In genomic region chr1:54564312-54565112, GRCh38 we compare ENCODE assay signal across 10 cellular contexts. TPM values are rescaled to one million over a fixed set of nuclear protein-coding genes. Genes with fewer than 3 reads are reported as not detected.
DNase-seq lines count a peak whose midpoint lies in the region; ATAC-seq and TF ChIP-seq lines count a peak whose summit lies in the region.
"Had no signal": no experiment of that assay in that cellular context is flagged by ENCODE, and none has a peak within 500 bp of the region (broad histone marks: within the 10 kb centered on the region; RNA-seq: fewer than 3 reads in every experiment).

No MANE protein-coding gene starts in this region.

- POLR2A ChIA-PET in WTC11 (lab: Charles Lee): interaction anchor here (2.5 kb wide), 1 partner anchor 15 kb away, joined by 6 read pairs; no protein-coding TSS in a partner anchor

- H3K36me3 ChIP-seq in right lobe of liver: no peaks in the 10 kb centered on the region

- intact Hi-C loops in right lobe of liver (cut with DNase I): no loop called here

- H3K36me3 Mint-ChIP-seq in WTC11: peaks cover 4% of the 10 kb centered on the region; the same call in 1 of the 2 replicates
- H3K36me3 Mint-ChIP-seq in activated CD8-positive, alpha-beta memory T cell treated with anti-CD3 and anti-CD28 coated beads, Interleukin-2, amount 10 ng/mL, durations not matched to agents 7 days and 5 days: no peaks in the 10 kb centered on the region

- no peaks in the 10 kb centered on the region for H3K27me3 ChIP-seq in right lobe of liver

- H3K27ac ChIP-seq in 22Rv1 (peak overlapping the region; percentile 42), right lobe of liver (no peak overlapping the region)

- H3K4me3 Mint-ChIP-seq in WTC11: peak overlapping the region; percentile 20; the same call in 1 of the 2 replicates
- no peak overlapping the region for H3K4me3 Mint-ChIP-seq in activated CD8-positive, alpha-beta memory T cell treated with anti-CD3 and anti-CD28 coated beads, Interleukin-2, amount 10 ng/mL, durations not matched to agents 7 days and 5 days

- DNase-seq in LoVo (ENCODE audit: low spot score): peak; percentile 96
- DNase-seq in WTC11 (ENCODE audit: low spot score): peak; percentile 57
- peak; percentile 51 to 71 (median 61) for DNase-seq in right lobe of liver
- DNase-seq in NCI-H2081 (lab: John Stamatoyannopoulos, UW): no peak
- DNase-seq in activated CD8-positive, alpha-beta memory T cell treated with anti-CD3 and anti-CD28 coated beads, Interleukin-2, amount 10 ng/mL, durations not matched to agents 7 days and 5 days: no peak
- DNase-seq in hepatic stellate cell (ENCODE audit: low spot score): no peak
- DNase-seq in NCI-H1694 treated with DMSO at 0.1 percent for 48 hours (lab: John Stamatoyannopoulos, UW): no peak
- DNase-seq: KG1, T-helper 9 cell had no signal

- ATAC-seq in WTC11 (peak; percentile 83), right lobe of liver (peak; percentile 68 to 79 (median 72))
- no peak for ATAC-seq in activated CD8-positive, alpha-beta memory T cell treated with anti-CD3 and anti-CD28 coated beads, Interleukin-2, amount 10 ng/mL, durations not matched to agents 7 days and 5 days

- no peaks in the 10 kb centered on the region for H3K9me3 ChIP-seq in right lobe of liver

- H3K4me1 ChIP-seq in right lobe of liver: peaks cover 0 to 7% (median 3%) of the 10 kb centered on the region in 4 donors

- no peaks in the 10 kb centered on the region for H3K9me3 Mint-ChIP-seq in WTC11
- no peaks in the 10 kb centered on the region for H3K9me3 Mint-ChIP-seq in activated CD8-positive, alpha-beta memory T cell treated with anti-CD3 and anti-CD28 coated beads, Interleukin-2, amount 10 ng/mL, durations not matched to agents 7 days and 5 days (ENCODE audit: low read depth)

- CTCF ChIA-PET in WTC11 (lab: Charles Lee): interaction anchor here (0.7 to 2.1 kb wide), 9 partner anchors 8 to 457 kb away, joined by 3 to 9 read pairs (median 5); partner anchors contain the start of gene ACOT11
- CTCF ChIA-PET in activated CD8-positive, alpha-beta memory T cell treated with anti-CD3 and anti-CD28 coated beads, Interleukin-2, amount 10 ng/mL, durations not matched to agents 7 days and 5 days (lab: Charles Lee): interaction anchor here (1.0 kb wide), 1 partner anchor 12 kb away, joined by 3 read pairs; no protein-coding TSS in a partner anchor

- H3K4me1 Mint-ChIP-seq in WTC11: peaks cover 23% of the 10 kb centered on the region
- H3K4me1 Mint-ChIP-seq in activated CD8-positive, alpha-beta memory T cell treated with anti-CD3 and anti-CD28 coated beads, Interleukin-2, amount 10 ng/mL, durations not matched to agents 7 days and 5 days: no peaks in the 10 kb centered on the region

- H3K27ac Mint-ChIP-seq in WTC11: peak overlapping the region; percentile 45
- H3K27ac Mint-ChIP-seq in activated CD8-positive, alpha-beta memory T cell treated with anti-CD3 and anti-CD28 coated beads, Interleukin-2, amount 10 ng/mL, durations not matched to agents 7 days and 5 days: no peak overlapping the region

- H3K27me3 Mint-ChIP-seq in WTC11 (ENCODE audit: low read depth): no peaks in the 10 kb centered on the region; the same call in 1 of the 2 replicates
- no peaks in the 10 kb centered on the region for H3K27me3 Mint-ChIP-seq in activated CD8-positive, alpha-beta memory T cell treated with anti-CD3 and anti-CD28 coated beads, Interleukin-2, amount 10 ng/mL, durations not matched to agents 7 days and 5 days

- no peak overlapping the region for H3K4me3 ChIP-seq in right lobe of liver

- 61% methylated on average over 7 of the region's 17 CpGs for WGBS in right lobe of liver (ENCODE audit: insufficient coverage, low coverage, low lambda C conversion rate, missing lambda C conversion rate)

- no peak for TF ChIP-seq POLR2A in right lobe of liver (IDR thresholded peaks at IDR 0.05)

- TF ChIP-seq CTCF in 22Rv1 (IDR thresholded peaks at IDR 0.05): no peak
- no peak for TF ChIP-seq CTCF in WTC11 (IDR thresholded peaks at IDR 0.05)
- TF ChIP-seq CTCF in right lobe of liver (IDR thresholded peaks at IDR 0.05): no peak

TF ChIP-seq in WTC11, 78 proteins besides CTCF, POLR2A, EP300 and RAD21:
- TF ChIP-seq NR2C2 (CRISPR knock-in tag; IDR thresholded peaks at IDR 0.05) (0 out of 2 replicates have a peak, but pooled peaks have one; percentile 22), ZNF121 (CRISPR knock-in tag; IDR thresholded peaks at IDR 0.05) (no peak)

RNA-seq across cellular contexts. Expression of gene ACOT11, which starts 16.5 kb away (rescaled TPM):
- total RNA-seq in WTC11 (2021) (3.8 to 4.4 TPM (median 4.2 TPM) in 3 replicates), right lobe of liver (1 to 10 TPM in 2 of 6 experiments, under 1 TPM in 4; 0.50 to 1.3 (median 0.84) TPM)
- under 1 TPM; 0.58 to 0.96 TPM for total RNA-seq in activated CD8-positive, alpha-beta memory T cell treated with anti-CD3 and anti-CD28 coated beads, Interleukin-2, amount 10 ng/mL, durations not matched to agents 7 days and 5 days

RNA-seq across cellular contexts. Expression of gene FAM151A, which starts 58.8 kb away (rescaled TPM):
- total RNA-seq in WTC11 (2021) (0.11 TPM in 1 of 3 replicates, not detected in the others), right lobe of liver (10 to 100 TPM in 2 of 6 experiments, 1 to 10 TPM in 2, under 1 TPM in 2; 0.12 to 72.9 (median 5.2) TPM)
- not detected for total RNA-seq in activated CD8-positive, alpha-beta memory T cell treated with anti-CD3 and anti-CD28 coated beads, Interleukin-2, amount 10 ng/mL, durations not matched to agents 7 days and 5 days

Comparison
In these comparisons a context has a peak if more than half of its experiments do, and no peak if none do; other contexts are left out.
1. DNase-seq: peak in LoVo (single experiment), WTC11 (single experiment) and right lobe of liver (3 of 3); none in NCI-H2081 (0 of 2), activated CD8-positive, alpha-beta memory T cell treated with anti-CD3 and anti-CD28 coated beads, Interleukin-2, amount 10 ng/mL, durations not matched to agents 7 days and 5 days (single experiment), hepatic stellate cell (single experiment) and NCI-H1694 treated with DMSO at 0.1 percent for 48 hours (single experiment).